ENCODE assay signal across 22 cellular contexts in genomic region chr7:73671317-73671651, GRCh38. TPM values are rescaled to one million over a fixed set of nuclear protein-coding genes. Genes with fewer than 3 reads are reported as not detected.
"Had no signal": no experiment of that assay in that cellular context is flagged by ENCODE, and none has a peak within 500 bp of the region (broad histone marks: within the 10 kb centered on the region; RNA-seq: fewer than 3 reads in every experiment).

No MANE protein-coding gene starts in this region.

- H3K27ac Mint-ChIP-seq: T-cell had no signal

- H3K4me3 ChIP-seq: K562 had no signal

- DNase-seq: Kasumi-1, MM.1S, NCI-H1092 treated with DMSO at 0.1 percent for 48 hours, NCI-H1436, NCI-H187, NCI-H2029, NCI-H2081 treated with DMSO at 0.1 percent for 48 hours, NCI-H2171, NCI-H226, NCI-H446, NCI-H510A, NCI-H524 treated with DMSO at 0.1 percent for 48 hours, NCI-H69, NCI-H774, SHP77, SW 1271, T-cell had no signal

- FAIRE-seq: K562 had no signal

- H3K27ac ChIP-seq: KMS-11, RWPE1 had no signal

- H3K9me3 Mint-ChIP-seq: IgD-negative memory B cell, T-cell had no signal

- H3K36me3 Mint-ChIP-seq: IgD-negative memory B cell, T-cell had no signal

- H3K4me2 ChIP-seq: KMS-11 had no signal

- H3K9ac ChIP-seq: KMS-11 had no signal

- H3K4me3 Mint-ChIP-seq: T-cell had no signal

- ATAC-seq: K562, T-cell had no signal

RNA-seq across cellular contexts. Expression of gene MLXIPL, which starts 47.0 kb away (rescaled TPM):
- total RNA-seq: HT1080 had no signal
- polyA plus RNA-seq: IgD-negative memory B cell had no signal
